In genomic region chr13:44232729-44233128, GRCh38 we compare ENCODE assay signal across 1 cellular context.
TF ChIP-seq lines count a peak whose summit lies in the region.

No MANE protein-coding gene starts in this region.

TF ChIP-seq in IMR-90, 13 proteins besides CTCF, POLR2A, EP300 and RAD21 (continued from another document):
- TF ChIP-seq USF2 (IDR thresholded peaks at IDR 0.05; ENCODE audit: low read depth, low read length) (no peak), MXI1 (IDR thresholded peaks at IDR 0.05; ENCODE audit: borderline replicate concordance, low read depth, low read length) (no peak), SMC3 (IDR thresholded peaks at IDR 0.05; ENCODE audit: low read depth, low read length) (no peak), ELK1 (IDR thresholded peaks at IDR 0.05; ENCODE audit: borderline replicate concordance, low read depth, low read length) (no peak), NFE2L2 (IDR thresholded peaks at IDR 0.05; ENCODE audit: low read depth, low read length) (no peak), RCOR1 (IDR thresholded peaks at IDR 0.05; ENCODE audit: insufficient replicate concordance, low read length) (no peak), MAZ (IDR thresholded peaks at IDR 0.05; ENCODE audit: borderline replicate concordance, low read depth, low read length) (no peak), CEBPB (IDR thresholded peaks at IDR 0.05; ENCODE audit: low read depth, low read length) (no peak), CHD1 (IDR thresholded peaks at IDR 0.05; ENCODE audit: low read depth, low read length) (no peak)
